ENCODE assay signal across 12 cellular contexts in genomic region chr9:86720893-86721698, GRCh38.
DNase-seq lines count a peak whose midpoint lies in the region; ATAC-seq and TF ChIP-seq lines count a peak whose summit lies in the region.
"Had no signal": no experiment of that assay in that cellular context is flagged by ENCODE, and none has a peak within 500 bp of the region (broad histone marks: within the 10 kb centered on the region; RNA-seq: fewer than 3 reads in every experiment).

No MANE protein-coding gene starts in this region.

- TF ChIP-seq POLR2A in stomach (IDR thresholded peaks at IDR 0.05) = no peak

- in situ Hi-C loops in GM13977 (cut with MboI; ENCODE audit: low pct_unique_long_range_greater_than_20kb, low sequenced_read_pairs, unreplicated experiment) = no loop called here

- intact Hi-C loops in stomach (cut with DNase I; ENCODE audit: low total_unique reads) = no loop called here

- H3K4me1 ChIP-seq in stomach = peaks cover 4 to 18% (median 12%) of the 10 kb centered on the region in 4 donors
- H3K4me1 ChIP-seq: HAP-1 had no signal

- no peaks in the 10 kb centered on the region for H3K27me3 ChIP-seq in stomach
- H3K27me3 ChIP-seq: upper lobe of right lung had no signal

- DNase-seq in HT1080 (ENCODE audit: low read depth) = peak; percentile 30
- DNase-seq in cardiac fibroblast (ENCODE audit: low read depth in 2 of 2) = peak; percentile 5 to 92
- DNase-seq in iPS-NIHi7 (ENCODE audit: extremely low spot score) = peak; percentile 28
- DNase-seq in stomach = no peak
- no peak for DNase-seq in AG08395 (ENCODE audit: low spot score)
- no peak for DNase-seq in GM13977 (ENCODE audit: low spot score)
- DNase-seq in mucosa of gallbladder (ENCODE audit: low spot score) = no peak
- DNase-seq: CD8-positive, alpha-beta T cell; occipital lobe; upper lobe of right lung had no signal

- no peaks in the 10 kb centered on the region for H3K36me3 ChIP-seq in stomach
- H3K36me3 ChIP-seq: HAP-1, upper lobe of right lung had no signal

- no peaks in the 10 kb centered on the region for H3K9me3 ChIP-seq in stomach
- H3K9me3 ChIP-seq: HAP-1, upper lobe of right lung had no signal

- H3K4me3 ChIP-seq in cardiac fibroblast (replicated peaks in 1 of 2; ENCODE audit: low read depth in 2 of 2, low read length in 2 of 2) = no peak overlapping the region
- no peak overlapping the region for H3K4me3 ChIP-seq in stomach
- H3K4me3 ChIP-seq: HAP-1, upper lobe of right lung had no signal

- ATAC-seq in HG02623 (IDR thresholded peaks at IDR 0.05; ENCODE audit: unreplicated experiment) = no peak
- ATAC-seq: CD8-positive, alpha-beta T cell; upper lobe of right lung had no signal

- 63 to 71% (median 66%) methylated on average over 7 of the region's 7 CpGs for WGBS in stomach, 5 donors

- H3K27ac ChIP-seq in stomach = peak overlapping the region in 3 of 5 donors; percentile 44 to 75 (median 73)
- H3K27ac ChIP-seq: upper lobe of right lung had no signal

- no peak for TF ChIP-seq EP300 in stomach (IDR thresholded peaks at IDR 0.05)

- TF ChIP-seq CTCF in cardiac fibroblast (IDR thresholded peaks at IDR 0.05; ENCODE audit: low read depth, low read length) (no peak), stomach (IDR thresholded peaks at IDR 0.05) (no peak), GM13977 (IDR thresholded peaks at IDR 0.05; ENCODE audit: extremely low read depth, insufficient read depth, missing control alignments) (no peak)

Comparison
In these comparisons a context has a peak if more than half of its experiments do, and no peak if none do; other contexts are left out.
1. DNase-seq: peak in HT1080 (single experiment), cardiac fibroblast (2 of 2) and iPS-NIHi7 (single experiment); none in stomach (single experiment), AG08395 (single experiment), GM13977 (single experiment) and mucosa of gallbladder (single experiment).